12 cellular contexts compared by ENCODE assay signal in the genomic region with DNA sequence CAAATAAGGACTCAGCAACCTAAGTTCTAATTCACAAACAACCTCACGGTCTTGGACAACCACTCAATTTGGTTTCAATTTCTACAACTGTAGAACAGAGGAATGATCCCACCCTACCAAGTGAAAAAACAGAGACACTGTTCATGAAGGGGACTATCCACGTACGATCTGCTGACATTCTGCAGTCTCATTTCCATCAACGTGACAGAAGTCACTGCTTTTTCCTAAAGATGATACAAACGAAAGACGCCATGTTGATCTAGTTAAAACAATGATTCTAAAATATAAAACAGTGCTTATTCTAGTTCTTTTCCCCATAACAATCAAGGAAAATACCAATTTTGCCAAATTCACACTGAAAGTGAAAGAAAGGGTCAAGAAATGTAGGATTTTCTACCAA. TPM values are rescaled to one million over a fixed set of nuclear protein-coding genes. Genes with fewer than 3 reads are reported as not detected.
DNase-seq lines count a peak whose midpoint lies in the region; ATAC-seq and TF ChIP-seq lines count a peak whose summit lies in the region.
"Had no signal": no experiment of that assay in that cellular context is flagged by ENCODE, and none has a peak within 500 bp of the region (broad histone marks: within the 10 kb centered on the region; RNA-seq: fewer than 3 reads in every experiment).

No MANE protein-coding gene starts in this region.

- CTCF ChIA-PET in T-cell (lab: Charles Lee) = interaction anchor here (0.6 to 0.9 kb wide), 2 partner anchors 76 to 928 kb away, joined by 3 to 5 read pairs; no protein-coding TSS in a partner anchor

- POLR2A ChIA-PET in T-cell (lab: Charles Lee) = interaction anchor here in 1 of 2 donors (0.6 kb wide), 1 partner anchor 118 kb away, joined by 4 read pairs; no protein-coding TSS in a partner anchor

- no peak overlapping the region for H4K5ac ChIP-seq in H9 (ENCODE audit: insufficient read length, low read depth, low read length)

- no peak overlapping the region for H2BK20ac ChIP-seq in H9 (ENCODE audit: low read depth, low read length, poor library complexity, severe bottlenecking)

- H4K20me1 ChIP-seq in H9 (ENCODE audit: control insufficient read depth, insufficient read depth, insufficient read length) = no peaks in the 10 kb centered on the region

- H3K4me1 ChIP-seq in H9 (ENCODE audit: insufficient read depth, low read length) = peaks cover 9% of the 10 kb centered on the region; the same call in 1 of the 2 replicates

- no peak overlapping the region for H3K23ac ChIP-seq in H9 (ENCODE audit: insufficient read length, low read depth, low read length)

- no peak overlapping the region for H3K27ac ChIP-seq in H9 (ENCODE audit: insufficient read length, low read depth, low read length)
- H3K27ac ChIP-seq: WERI-Rb-1 had no signal

- no peak for TF ChIP-seq CTCF in H9 (conservative IDR thresholded peaks at IDR 0.05)
- TF ChIP-seq CTCF in glutamatergic neuron (IDR thresholded peaks at IDR 0.05; ENCODE audit: partially characterized antibody, unreplicated experiment) = no peak

- no peak overlapping the region for H4K91ac ChIP-seq in H9 (ENCODE audit: insufficient read length, low read depth, low read length)

- no peak overlapping the region for H3K18ac ChIP-seq in H9 (ENCODE audit: insufficient read length, low read depth, low read length)

- H3K36me3 Mint-ChIP-seq in H9 (ENCODE audit: insufficient read depth in 1 of 3, low read depth in 3 of 3) (peaks cover 10 to 30% (median 12%) of the 10 kb centered on the region in 3 experiments), T-cell (peaks cover 3% of the 10 kb centered on the region), glutamatergic neuron (ENCODE audit: unreplicated experiment) (peaks cover 3% of the 10 kb centered on the region)
- H3K36me3 Mint-ChIP-seq in stimulated activated effector memory CD8-positive, alpha-beta T cell treated with anti-CD3 and anti-CD28 coated beads, Interleukin-12 subunit alpha, Interleukin-12 subunit beta, amount 100 ng/mL, for 72 hours = peaks cover 7% of the 10 kb centered on the region

- no peak for DNase-seq in H9
- DNase-seq in T-cell = no peak
- no peak for DNase-seq in glutamatergic neuron
- DNase-seq in stimulated activated effector memory CD8-positive, alpha-beta T cell treated with anti-CD3 and anti-CD28 coated beads, Interleukin-12 subunit alpha, Interleukin-12 subunit beta, amount 100 ng/mL, for 72 hours (ENCODE audit: low spot score in 2 of 2) = no peak
- no peak for DNase-seq in DMS 273 treated with DMSO at 0.1 percent for 48 hours (lab: John Stamatoyannopoulos, UW)
- no peak for DNase-seq in pons (ENCODE audit: low spot score)
- DNase-seq: foreskin fibroblast; NCI-H1105; NK-92 treated with Interleukin-12 subunit alpha and Interleukin-12 subunit beta, amount 100 ng/mL, for 24 hours; WERI-Rb-1 had no signal

- no peak overlapping the region for H2AK5ac ChIP-seq in H9 (ENCODE audit: insufficient read length, low read length)

- no peak overlapping the region for H3K9ac ChIP-seq in H9 (ENCODE audit: extremely low read depth, insufficient read length, low read length)

- no peak overlapping the region for H3K14ac ChIP-seq in H9 (ENCODE audit: insufficient read depth, low read length)

- ATAC-seq in T-cell (replicated peaks in 1 of 4) = no peak
- ATAC-seq in stimulated activated effector memory CD8-positive, alpha-beta T cell treated with anti-CD3 and anti-CD28 coated beads, Interleukin-12 subunit alpha, Interleukin-12 subunit beta, amount 100 ng/mL, for 72 hours = no peak
- ATAC-seq in HG03108 (IDR thresholded peaks at IDR 0.05; ENCODE audit: unreplicated experiment) = no peak
- ATAC-seq: HCT116 had no signal

- no peak overlapping the region for H2AFZ ChIP-seq in H9 (ENCODE audit: low read length)

- no peak overlapping the region for H2BK12ac ChIP-seq in H9 (ENCODE audit: insufficient read length, low read depth, low read length)

- H3K4me2 ChIP-seq in H9 (ENCODE audit: insufficient read depth, insufficient read length, low read length) = no peak overlapping the region

- H2BK5ac ChIP-seq in H9 (ENCODE audit: insufficient read length, low read length) = no peak overlapping the region

- no peak overlapping the region for H2BK120ac ChIP-seq in H9 (ENCODE audit: low read depth, low read length, poor library complexity, severe bottlenecking)

- H3K9me3 Mint-ChIP-seq in H9 (no peaks in the 10 kb centered on the region), T-cell (no peaks in the 10 kb centered on the region), glutamatergic neuron (ENCODE audit: unreplicated experiment) (peaks cover 6% of the 10 kb centered on the region)
- H3K9me3 Mint-ChIP-seq in stimulated activated effector memory CD8-positive, alpha-beta T cell treated with anti-CD3 and anti-CD28 coated beads, Interleukin-12 subunit alpha, Interleukin-12 subunit beta, amount 100 ng/mL, for 72 hours = no peaks in the 10 kb centered on the region

- H3K4me3 Mint-ChIP-seq in H9 (no peak overlapping the region), T-cell (peak overlapping the region in 1 of 3 donors; percentile 25), glutamatergic neuron (ENCODE audit: unreplicated experiment) (peak overlapping the region; percentile 40)
- H3K4me3 Mint-ChIP-seq in stimulated activated effector memory CD8-positive, alpha-beta T cell treated with anti-CD3 and anti-CD28 coated beads, Interleukin-12 subunit alpha, Interleukin-12 subunit beta, amount 100 ng/mL, for 72 hours = peak overlapping the region; percentile 17

- no peaks in the 10 kb centered on the region for H3K79me1 ChIP-seq in H9 (ENCODE audit: insufficient read depth, low read depth, low read length, poor library complexity, severe bottlenecking)

- H3K79me2 ChIP-seq in H9 (ENCODE audit: insufficient read depth, low read length) = peaks cover 4% of the 10 kb centered on the region; the same call in 1 of the 2 replicates

- no peaks in the 10 kb centered on the region for H3K23me2 ChIP-seq in H9 (ENCODE audit: insufficient read length, low read depth, low read length, poor library complexity, severe bottlenecking)

- H4K8ac ChIP-seq in H9 (replicated peaks; ENCODE audit: insufficient read length, low read depth, low read length) = no peak overlapping the region

- H3K27ac Mint-ChIP-seq in H9 (peak overlapping the region in 2 of 3 experiments; percentile 76 to 91; a peak in 4 of 7 replicates), T-cell (peak overlapping the region; percentile 54 to 81), glutamatergic neuron (ENCODE audit: unreplicated experiment) (peak overlapping the region; percentile 98)
- H3K27ac Mint-ChIP-seq in stimulated activated effector memory CD8-positive, alpha-beta T cell treated with anti-CD3 and anti-CD28 coated beads, Interleukin-12 subunit alpha, Interleukin-12 subunit beta, amount 100 ng/mL, for 72 hours = peak overlapping the region; percentile 14

- H2BK15ac ChIP-seq in H9 (ENCODE audit: low read depth, low read length) = no peak overlapping the region

- no peaks in the 10 kb centered on the region for H3K27me3 ChIP-seq in H9 (ENCODE audit: insufficient read depth, low read length)

- WGBS in H9 (ENCODE audit: extremely low coverage, insufficient read length, low lambda C conversion rate) = no CpG with 5 or more reads among the region's 6 CpGs

- no peaks in the 10 kb centered on the region for H3K27me3 Mint-ChIP-seq in H9 (ENCODE audit: low read depth)
- H3K27me3 Mint-ChIP-seq in T-cell = no peaks in the 10 kb centered on the region
- H3K27me3 Mint-ChIP-seq in glutamatergic neuron (ENCODE audit: unreplicated experiment) = peaks cover 5% of the 10 kb centered on the region

- no peaks in the 10 kb centered on the region for H3K9me3 ChIP-seq in H9 (ENCODE audit: control insufficient read depth, low read depth, low read length)

- H3K56ac ChIP-seq in H9 (ENCODE audit: insufficient read length, low read depth, low read length) = no peak overlapping the region

- no peak overlapping the region for H3T11ph ChIP-seq in H9 (ENCODE audit: low read length)

- no peak overlapping the region for H3K4ac ChIP-seq in H9 (ENCODE audit: low read depth, low read length)

- H3K4me1 Mint-ChIP-seq in H9 = peaks cover 55 to 57% of the 10 kb centered on the region in 2 experiments
- H3K4me1 Mint-ChIP-seq in T-cell = peaks cover 64 to 73% (median 66%) of the 10 kb centered on the region in 3 donors
- H3K4me1 Mint-ChIP-seq in glutamatergic neuron (ENCODE audit: low read depth, unreplicated experiment) = peaks cover 63% of the 10 kb centered on the region
- H3K4me1 Mint-ChIP-seq in stimulated activated effector memory CD8-positive, alpha-beta T cell treated with anti-CD3 and anti-CD28 coated beads, Interleukin-12 subunit alpha, Interleukin-12 subunit beta, amount 100 ng/mL, for 72 hours = peaks cover 66% of the 10 kb centered on the region

RNA-seq across cellular contexts. Expression of gene CORO1C, which starts 38.1 kb away (rescaled TPM):
- 154 and 164 TPM in 2 replicates for total RNA-seq in H9 (2021)
- total RNA-seq in T-cell = 10 to 100 TPM in 1 of 5 donors, 1 to 10 TPM in 4; 7.4 to 11.4 (median 8.7) TPM
- total RNA-seq in glutamatergic neuron (ENCODE audit: unreplicated experiment) = 285 TPM

RNA-seq across cellular contexts. Expression of gene SELPLG, which starts 59.5 kb away (rescaled TPM):
- total RNA-seq in H9 (2021) (0.09 and 0.15 TPM in 2 replicates), T-cell (100 to 1,000 TPM; 102 to 220 (median 215) TPM), glutamatergic neuron (ENCODE audit: unreplicated experiment) (0.34 TPM)

Comparison
In these comparisons a context has a peak if more than half of its experiments do, and no peak if none do; other contexts are left out.
1. H3K27ac Mint-ChIP-seq: peak in every context shown above with its lines; median percentile 98 in glutamatergic neuron; 84 in H9; 68 in T-cell; 14 in stimulated activated effector memory CD8-positive, alpha-beta T cell treated with anti-CD3 and anti-CD28 coated beads, Interleukin-12 subunit alpha, Interleukin-12 subunit beta, amount 100 ng/mL, for 72 hours.
2. H3K4me3 Mint-ChIP-seq: peak in glutamatergic neuron (single experiment) and stimulated activated effector memory CD8-positive, alpha-beta T cell treated with anti-CD3 and anti-CD28 coated beads, Interleukin-12 subunit alpha, Interleukin-12 subunit beta, amount 100 ng/mL, for 72 hours (single experiment); none in H9 (0 of 2).
3. RNA of gene CORO1C, which starts 38.1 kb away (total RNA-seq): 285 TPM in glutamatergic neuron (single experiment) and 154 to 164 TPM in H9; 7.4 to 11.4 TPM in T-cell; every median in the first group is over 10 times any median in the second.
4. RNA of gene SELPLG, which starts 59.5 kb away (total RNA-seq): 102 to 220 TPM in T-cell; 0.34 TPM in glutamatergic neuron (single experiment) and 0.09 to 0.15 TPM in H9; every median in the first group is over 10 times any median in the second.